In genomic region chr11:76325149-76325548, GRCh38 we compare ENCODE assay signal across 2 cellular contexts.
TF ChIP-seq lines count a peak whose summit lies in the region.

No MANE protein-coding gene starts in this region.

TF ChIP-seq in K562, 482 proteins besides CTCF, POLR2A, EP300 and RAD21:
- no peak for TF ChIP-seq RBM25 (IDR thresholded peaks at IDR 0.05; ENCODE audit: low read depth, low read length, severe bottlenecking)
- TF ChIP-seq CEBPB (tag; IDR thresholded peaks at IDR 0.05) = peak; percentile 76
- no peak for TF ChIP-seq PURB (CRISPR knock-in tag; IDR thresholded peaks at IDR 0.05; ENCODE audit: low read depth)
- TF ChIP-seq HDAC6 (IDR thresholded peaks at IDR 0.05; ENCODE audit: low read depth, low read length) = no peak
- no peak for TF ChIP-seq KHSRP (IDR thresholded peaks at IDR 0.05)
- no peak for TF ChIP-seq CEBPG (CRISPR knock-in tag; IDR thresholded peaks at IDR 0.05)
- peak; percentile 52 to 69; a peak in 3 of 4 replicates for TF ChIP-seq CEBPG (tag; conservative IDR thresholded peaks at IDR 0.05 in 1 of 2, IDR thresholded peaks at IDR 0.05 in 1 of 2)
- no peak for TF ChIP-seq L3MBTL2 (IDR thresholded peaks at IDR 0.05)
- no peak for TF ChIP-seq HMGN3 (IDR thresholded peaks at IDR 0.05; ENCODE audit: borderline replicate concordance, extremely low read depth, insufficient read length, low read depth, low read length)
- TF ChIP-seq ZNF76 (CRISPR knock-in tag; IDR thresholded peaks at IDR 0.05; ENCODE audit: borderline replicate concordance) = no peak
TF ChIP-seq in K562: peak in this region for 2.

TF ChIP-seq in endothelial cell of umbilical vein, 7 proteins besides CTCF, POLR2A, EP300 and RAD21:
- TF ChIP-seq FOS (IDR thresholded peaks at IDR 0.05; ENCODE audit: borderline replicate concordance, insufficient read depth, low read length) = no peak
- no peak for TF ChIP-seq EZH2 (IDR thresholded peaks at IDR 0.05; ENCODE audit: borderline replicate concordance, low read depth, low read length, severe bottlenecking)
- TF ChIP-seq MYC (IDR thresholded peaks at IDR 0.05; ENCODE audit: low read depth, low read length) = no peak
- TF ChIP-seq JUN (IDR thresholded peaks at IDR 0.05; ENCODE audit: borderline replicate concordance, insufficient read depth, insufficient read length, low read depth) = no peak
- no peak for TF ChIP-seq MAX (IDR thresholded peaks at IDR 0.05; ENCODE audit: insufficient read depth, insufficient read length)
- TF ChIP-seq POLR2AphosphoS5 (IDR thresholded peaks at IDR 0.05; ENCODE audit: insufficient read depth, low read depth, low read length) = no peak
- TF ChIP-seq GATA2 (IDR thresholded peaks at IDR 0.05; ENCODE audit: insufficient read depth, insufficient read length, low read depth, low read length) = no peak
